21 cellular contexts compared by ENCODE assay signal in genomic region chr6:106390088-106390487, GRCh38.
"Had no signal": no experiment of that assay in that cellular context is flagged by ENCODE, and none has a peak within 500 bp of the region (broad histone marks: within the 10 kb centered on the region; RNA-seq: fewer than 3 reads in every experiment).

No MANE protein-coding gene starts in this region.

- H2AFZ ChIP-seq: hepatocyte had no signal

- H3K9me3 Mint-ChIP-seq: activated naive CD4-positive, alpha-beta T cell treated with anti-CD3 and anti-CD28 coated beads, Interleukin-2, amount 50 U/mL, for 24 hours; stimulated activated naive CD8-positive, alpha-beta T cell treated with anti-CD3 and anti-CD28 coated beads, Interleukin-15, Interleukin-2, amounts not matched to agents 100 ng/mL and 50 ng/mL, for 24 hours; T-helper 1 cell treated with Interleukin-12 subunit alpha and Interleukin-12 subunit beta and Interleukin-4 antibody, amounts not matched to agents 30 μg/mL and 1 μg/mL, for 36 hours had no signal

- H3K9me3 ChIP-seq: esophagus squamous epithelium, suprapubic skin, transverse colon, uterus had no signal

- H3K27me3 ChIP-seq: esophagus squamous epithelium, hepatocyte, transverse colon, uterus had no signal

- H3K4me3 ChIP-seq: esophagus squamous epithelium, hepatocyte, suprapubic skin, transverse colon, uterus had no signal

- ATAC-seq: left lobe of liver, right cardiac atrium had no signal

- H3K79me2 ChIP-seq: hepatocyte had no signal

- H3K4me1 Mint-ChIP-seq: activated naive CD4-positive, alpha-beta T cell treated with anti-CD3 and anti-CD28 coated beads, Interleukin-2, amount 50 U/mL, for 24 hours; nephron progenitor cell had no signal

- DNase-seq: activated CD4-positive, alpha-beta T cell treated with anti-CD3 and anti-CD28 coated beads for 1 hour; activated gamma-delta T cell; effector CD4-positive, alpha-beta T cell; esophagus squamous epithelium; kidney; nephron progenitor cell; occipital lobe; right cardiac atrium; small intestine; stimulated activated CD4-positive, alpha-beta T cell treated with anti-CD3 and anti-CD28 coated beads, Interleukin-15, amount 100 ng/mL, for 24 hours; stimulated activated CD4-positive, alpha-beta T cell treated with anti-CD3 and anti-CD28 coated beads, Interleukin-2, amount 100 ng/mL, for 48 hours; transverse colon; uterus; WERI-Rb-1 had no signal

- H3K4me1 ChIP-seq: suprapubic skin, transverse colon, uterus had no signal

- H3K27ac Mint-ChIP-seq: activated naive CD4-positive, alpha-beta T cell treated with anti-CD3 and anti-CD28 coated beads, Interleukin-2, amount 50 U/mL, for 24 hours; nephron progenitor cell; progenitor cell of endocrine pancreas; stimulated activated naive CD8-positive, alpha-beta T cell treated with anti-CD3 and anti-CD28 coated beads, Interleukin-15, Interleukin-2, amounts not matched to agents 100 ng/mL and 50 ng/mL, for 24 hours; T-helper 1 cell treated with Interleukin-12 subunit alpha and Interleukin-12 subunit beta and Interleukin-4 antibody, amounts not matched to agents 30 μg/mL and 1 μg/mL, for 36 hours had no signal

- H3K4me2 ChIP-seq: hepatocyte had no signal

- H3K36me3 Mint-ChIP-seq: activated naive CD4-positive, alpha-beta T cell treated with anti-CD3 and anti-CD28 coated beads, Interleukin-2, amount 50 U/mL, for 24 hours had no signal

- H3K27ac ChIP-seq: hepatocyte, suprapubic skin, uterus, WERI-Rb-1 had no signal

- H3K4me3 Mint-ChIP-seq: activated naive CD4-positive, alpha-beta T cell treated with anti-CD3 and anti-CD28 coated beads, Interleukin-2, amount 50 U/mL, for 24 hours; nephron progenitor cell; stimulated activated naive CD8-positive, alpha-beta T cell treated with anti-CD3 and anti-CD28 coated beads, Interleukin-15, Interleukin-2, amounts not matched to agents 100 ng/mL and 50 ng/mL, for 24 hours; T-helper 1 cell treated with Interleukin-12 subunit alpha and Interleukin-12 subunit beta and Interleukin-4 antibody, amounts not matched to agents 30 μg/mL and 1 μg/mL, for 36 hours had no signal

- H3K27me3 Mint-ChIP-seq: progenitor cell of endocrine pancreas had no signal

- H3K36me3 ChIP-seq: esophagus squamous epithelium, suprapubic skin, transverse colon, uterus, WERI-Rb-1 had no signal
